ENCODE assay signal across 18 cellular contexts in genomic region chr22:30399718-30400117, GRCh38. TPM values are rescaled to one million over a fixed set of nuclear protein-coding genes. Genes with fewer than 3 reads are reported as not detected.
DNase-seq lines count a peak whose midpoint lies in the region; ATAC-seq, FAIRE-seq and TF ChIP-seq lines count a peak whose summit lies in the region.
"Had no signal": no experiment of that assay in that cellular context is flagged by ENCODE, and none has a peak within 500 bp of the region (broad histone marks: within the 10 kb centered on the region; RNA-seq: fewer than 3 reads in every experiment).

No MANE protein-coding gene starts in this region.

- H3K27ac Mint-ChIP-seq in astrocyte (ENCODE audit: unreplicated experiment), result no peak overlapping the region
- H3K27ac Mint-ChIP-seq in naive thymus-derived CD8-positive, alpha-beta T cell, result peak overlapping the region in 8 of 10 donors; percentile 21 to 96 (median 76)
- no peak overlapping the region for H3K27ac Mint-ChIP-seq in activated CD4-positive, alpha-beta memory T cell treated with anti-CD3 and anti-CD28 coated beads, Interleukin-2, amount 10 ng/mL, durations not matched to agents 7 days and 5 days
- H3K27ac Mint-ChIP-seq in activated naive CD4-positive, alpha-beta T cell treated with anti-CD3 and anti-CD28 coated beads for 36 hours, result no peak overlapping the region

- H3K27me3 ChIP-seq in ACC112 (ENCODE audit: insufficient read depth, low read length) (no peaks in the 10 kb centered on the region), astrocyte (ENCODE audit: insufficient read depth, low read length) (no peaks in the 10 kb centered on the region)

- no peak for FAIRE-seq in astrocyte (lab: Jason Lieb, UNC)
- FAIRE-seq: GM12878, GM19239 had no signal

- H4K20me1 ChIP-seq in astrocyte (ENCODE audit: insufficient read depth, low read length), result peaks cover 59% of the 10 kb centered on the region

- H3K4me1 ChIP-seq in ACC112 (ENCODE audit: control insufficient read depth, insufficient read depth, low read length, unreplicated experiment) (peaks cover 22% of the 10 kb centered on the region), astrocyte (ENCODE audit: insufficient read depth, low read length) (peaks cover 21% of the 10 kb centered on the region)

- H3K36me3 ChIP-seq in ACC112 (ENCODE audit: insufficient read depth, low read length), result no peaks in the 10 kb centered on the region
- H3K36me3 ChIP-seq in astrocyte (ENCODE audit: insufficient read depth, low read length), result peaks cover 3% of the 10 kb centered on the region
- H3K36me3 ChIP-seq: HAP-1 had no signal

- H3K79me2 ChIP-seq in ACC112 (ENCODE audit: control insufficient read depth, insufficient read depth, low read length, unreplicated experiment) (peaks cover 50% of the 10 kb centered on the region), astrocyte (ENCODE audit: insufficient read depth, low read length) (peaks cover 72% of the 10 kb centered on the region)

- no peaks in the 10 kb centered on the region for H3K9me3 Mint-ChIP-seq in astrocyte (ENCODE audit: unreplicated experiment)
- no peaks in the 10 kb centered on the region for H3K9me3 Mint-ChIP-seq in naive thymus-derived CD8-positive, alpha-beta T cell
- H3K9me3 Mint-ChIP-seq in activated CD4-positive, alpha-beta memory T cell treated with anti-CD3 and anti-CD28 coated beads, Interleukin-2, amount 10 ng/mL, durations not matched to agents 7 days and 5 days, result no peaks in the 10 kb centered on the region
- no peaks in the 10 kb centered on the region for H3K9me3 Mint-ChIP-seq in activated naive CD4-positive, alpha-beta T cell treated with anti-CD3 and anti-CD28 coated beads for 36 hours

- H2AFZ ChIP-seq in ACC112 (ENCODE audit: low read length, unreplicated experiment) (no peak overlapping the region), astrocyte (ENCODE audit: low read depth, low read length) (no peak overlapping the region)

- H3K4me3 ChIP-seq in ACC112 (ENCODE audit: low read depth, low read length) (0 out of 2 replicates have a peak overlapping the region, but pooled peaks have one; percentile 45), astrocyte (ENCODE audit: insufficient read depth, low read depth, low read length) (no peak overlapping the region), fibroblast of mammary gland (ENCODE audit: control insufficient read depth, low read depth, low read length) (peak overlapping the region; percentile 19)
- H3K4me3 ChIP-seq: GM12878, HAP-1 had no signal

- TF ChIP-seq CTCF in astrocyte (IDR thresholded peaks at IDR 0.05; ENCODE audit: insufficient read depth, low read depth, low read length) (no peak), fibroblast of mammary gland (conservative IDR thresholded peaks at IDR 0.05; ENCODE audit: control insufficient read depth, insufficient read depth, low read depth, low read length) (no peak)

- H3K27me3 Mint-ChIP-seq in astrocyte (ENCODE audit: low read depth, unreplicated experiment), result peaks cover 6% of the 10 kb centered on the region
- peaks cover 0 to 6% (median 0%) of the 10 kb centered on the region in 5 donors for H3K27me3 Mint-ChIP-seq in naive thymus-derived CD8-positive, alpha-beta T cell
- H3K27me3 Mint-ChIP-seq in activated CD4-positive, alpha-beta memory T cell treated with anti-CD3 and anti-CD28 coated beads, Interleukin-2, amount 10 ng/mL, durations not matched to agents 7 days and 5 days, result peaks cover 4% of the 10 kb centered on the region
- H3K27me3 Mint-ChIP-seq in activated naive CD4-positive, alpha-beta T cell treated with anti-CD3 and anti-CD28 coated beads for 36 hours (ENCODE audit: low read depth), result no peaks in the 10 kb centered on the region

- H3K4me2 ChIP-seq in astrocyte (ENCODE audit: low read length), result peak overlapping the region; percentile 100

- in situ Hi-C loops in ACHN (cut with HindIII; ENCODE audit: low pct_ligation_motif_present, low pct_unique_long_range_greater_than_20kb, low sequenced_read_pairs), result no loop called here

- H3K4me3 Mint-ChIP-seq in astrocyte (ENCODE audit: unreplicated experiment), result no peak overlapping the region
- H3K4me3 Mint-ChIP-seq in naive thymus-derived CD8-positive, alpha-beta T cell, result peak overlapping the region in 4 of 10 donors; percentile 2 to 87 (median 22)
- H3K4me3 Mint-ChIP-seq in activated CD4-positive, alpha-beta memory T cell treated with anti-CD3 and anti-CD28 coated beads, Interleukin-2, amount 10 ng/mL, durations not matched to agents 7 days and 5 days, result no peak overlapping the region
- no peak overlapping the region for H3K4me3 Mint-ChIP-seq in activated naive CD4-positive, alpha-beta T cell treated with anti-CD3 and anti-CD28 coated beads for 36 hours

- CTCF ChIA-PET in activated CD4-positive, alpha-beta memory T cell treated with anti-CD3 and anti-CD28 coated beads, Interleukin-2, amount 10 ng/mL, durations not matched to agents 7 days and 5 days (lab: Charles Lee), result no interaction called here
- CTCF ChIA-PET in activated naive CD4-positive, alpha-beta T cell treated with anti-CD3 and anti-CD28 coated beads for 36 hours (lab: Charles Lee), result interaction anchor here (0.9 to 4.2 kb wide), 3 partner anchors 18 to 112 kb away, joined by 3 to 43 read pairs (median 11); partner anchors contain the start of gene MTFP1

- peaks cover 10% of the 10 kb centered on the region for H3K36me3 Mint-ChIP-seq in astrocyte (ENCODE audit: low read depth, unreplicated experiment)
- H3K36me3 Mint-ChIP-seq in naive thymus-derived CD8-positive, alpha-beta T cell, result peaks cover 0 to 17% (median 3%) of the 10 kb centered on the region in 3 donors
- H3K36me3 Mint-ChIP-seq in activated CD4-positive, alpha-beta memory T cell treated with anti-CD3 and anti-CD28 coated beads, Interleukin-2, amount 10 ng/mL, durations not matched to agents 7 days and 5 days (ENCODE audit: low read depth), result peaks cover 6% of the 10 kb centered on the region
- H3K36me3 Mint-ChIP-seq in activated naive CD4-positive, alpha-beta T cell treated with anti-CD3 and anti-CD28 coated beads for 36 hours (ENCODE audit: low read depth), result no peaks in the 10 kb centered on the region

- peaks cover 17% of the 10 kb centered on the region for H3K4me1 Mint-ChIP-seq in astrocyte (ENCODE audit: low read depth, unreplicated experiment)
- H3K4me1 Mint-ChIP-seq in naive thymus-derived CD8-positive, alpha-beta T cell, result peaks cover 25 to 46% (median 39%) of the 10 kb centered on the region in 4 donors
- peaks cover 32% of the 10 kb centered on the region for H3K4me1 Mint-ChIP-seq in activated CD4-positive, alpha-beta memory T cell treated with anti-CD3 and anti-CD28 coated beads, Interleukin-2, amount 10 ng/mL, durations not matched to agents 7 days and 5 days
- peaks cover 32% of the 10 kb centered on the region for H3K4me1 Mint-ChIP-seq in activated naive CD4-positive, alpha-beta T cell treated with anti-CD3 and anti-CD28 coated beads for 36 hours (ENCODE audit: low read depth)

- ATAC-seq in naive thymus-derived CD8-positive, alpha-beta T cell, result no peak
- ATAC-seq: GM12878 had no signal

- H3K27ac ChIP-seq in ACC112 (ENCODE audit: low read depth, low read length) (no peak overlapping the region), astrocyte (ENCODE audit: low read depth, low read length) (no peak overlapping the region)
- H3K27ac ChIP-seq: 22Rv1 had no signal

- intact Hi-C loops in activated naive CD4-positive, alpha-beta T cell treated with anti-CD3 and anti-CD28 coated beads for 36 hours (cut with micrococcal nuclease), result no loop called here

- DNase-seq in astrocyte (ENCODE audit: low read depth) (no peak), fibroblast of mammary gland (ENCODE audit: low read depth) (no peak), ACHN (no peak)
- no peak for DNase-seq in naive thymus-derived CD8-positive, alpha-beta T cell
- DNase-seq in activated CD4-positive, alpha-beta memory T cell treated with anti-CD3 and anti-CD28 coated beads, Interleukin-2, amount 10 ng/mL, durations not matched to agents 7 days and 5 days, result no peak
- no peak for DNase-seq in stimulated activated CD4-positive, alpha-beta T cell treated with anti-CD3 and anti-CD28 coated beads, Interleukin-1b, Interleukin-23, amount 100 ng/mL, for 48 hours
- no peak for DNase-seq in activated naive CD4-positive, alpha-beta T cell treated with anti-CD3 and anti-CD28 coated beads for 36 hours
- DNase-seq: COR-L47, DMS53, MV-4-11, NCI-H1417 treated with DMSO at 0.1 percent for 48 hours, NCI-H2029, NCI-H510A treated with DMSO at 0.1 percent for 48 hours had no signal

- no peak overlapping the region for H3K9ac ChIP-seq in astrocyte (ENCODE audit: low read length)

- POLR2A ChIA-PET in naive thymus-derived CD8-positive, alpha-beta T cell (lab: Charles Lee), result interaction anchor here (1.5 to 5.8 kb wide), 2 partner anchors 24 to 111 kb away, joined by 4 to 118 read pairs; partner anchors contain the start of genes CASTOR1 and MTFP1
- POLR2A ChIA-PET in activated CD4-positive, alpha-beta memory T cell treated with anti-CD3 and anti-CD28 coated beads, Interleukin-2, amount 10 ng/mL, durations not matched to agents 7 days and 5 days (lab: Charles Lee), result interaction anchor here (12.2 kb wide), 1 partner anchor 25 kb away, joined by 115 read pairs; the partner anchor contains the start of gene MTFP1

- H3K9me3 ChIP-seq in astrocyte (ENCODE audit: insufficient read depth, low read depth, low read length), result no peaks in the 10 kb centered on the region
- H3K9me3 ChIP-seq: HAP-1 had no signal

RNA-seq across cellular contexts. Expression of gene SEC14L2, which starts 2.9 kb away (rescaled TPM):
- 14.5 and 19.5 TPM in 2 replicates for total RNA-seq in astrocyte
- total RNA-seq in naive thymus-derived CD8-positive, alpha-beta T cell, result 10 to 100 TPM; 17.8 to 19.9 TPM
- 10 to 100 TPM; 16.8 to 25.9 (median 22.5) TPM for polyA plus RNA-seq in naive thymus-derived CD8-positive, alpha-beta T cell
- 1 to 10 TPM; 5.6 to 7.4 TPM for total RNA-seq in activated CD4-positive, alpha-beta memory T cell treated with anti-CD3 and anti-CD28 coated beads, Interleukin-2, amount 10 ng/mL, durations not matched to agents 7 days and 5 days
- 1 to 10 TPM; 8.2 to 8.8 TPM for total RNA-seq in activated naive CD4-positive, alpha-beta T cell treated with anti-CD3 and anti-CD28 coated beads for 36 hours

RNA-seq across cellular contexts. Expression of gene RNF215, which starts 12.5 kb away (rescaled TPM):
- 24.5 and 28.5 TPM in 2 replicates for total RNA-seq in astrocyte
- 1 to 10 TPM; 5.6 to 6.2 TPM for total RNA-seq in naive thymus-derived CD8-positive, alpha-beta T cell
- polyA plus RNA-seq in naive thymus-derived CD8-positive, alpha-beta T cell, result under 1 TPM; 0.14 to 0.44 (median 0.39) TPM
- total RNA-seq in activated CD4-positive, alpha-beta memory T cell treated with anti-CD3 and anti-CD28 coated beads, Interleukin-2, amount 10 ng/mL, durations not matched to agents 7 days and 5 days, result 10 to 100 TPM; 12.2 to 13.3 TPM
- total RNA-seq in activated naive CD4-positive, alpha-beta T cell treated with anti-CD3 and anti-CD28 coated beads for 36 hours, result 1 to 10 TPM; 2.8 to 3.9 TPM

RNA-seq across cellular contexts. Expression of gene MTFP1, which starts 25.9 kb away (rescaled TPM):
- 10.6 and 13.0 TPM in 2 replicates for total RNA-seq in astrocyte
- total RNA-seq in naive thymus-derived CD8-positive, alpha-beta T cell, result 10 to 100 TPM; 15.8 to 18.0 TPM
- polyA plus RNA-seq in naive thymus-derived CD8-positive, alpha-beta T cell, result 10 to 100 TPM; 42.3 to 53.5 (median 50.0) TPM
- 10 to 100 TPM; 49.5 to 52.1 TPM for total RNA-seq in activated CD4-positive, alpha-beta memory T cell treated with anti-CD3 and anti-CD28 coated beads, Interleukin-2, amount 10 ng/mL, durations not matched to agents 7 days and 5 days
- total RNA-seq in activated naive CD4-positive, alpha-beta T cell treated with anti-CD3 and anti-CD28 coated beads for 36 hours, result 10 to 100 TPM; 36.6 to 37.1 TPM

RNA-seq across cellular contexts. Expression of gene CCDC157, which starts 42.9 kb away (rescaled TPM):
- total RNA-seq in astrocyte, result 2.9 and 3.2 TPM in 2 replicates
- total RNA-seq in naive thymus-derived CD8-positive, alpha-beta T cell, result 1 to 10 TPM; 2.8 to 4.1 TPM
- 1 to 10 TPM in 2 of 3 donors, under 1 TPM in 1; 0.66 to 2.5 (median 1.1) TPM for polyA plus RNA-seq in naive thymus-derived CD8-positive, alpha-beta T cell
- total RNA-seq in activated CD4-positive, alpha-beta memory T cell treated with anti-CD3 and anti-CD28 coated beads, Interleukin-2, amount 10 ng/mL, durations not matched to agents 7 days and 5 days, result 1 to 10 TPM; 3.2 to 3.6 TPM
- total RNA-seq in activated naive CD4-positive, alpha-beta T cell treated with anti-CD3 and anti-CD28 coated beads for 36 hours, result 1 to 10 TPM; 1.1 to 1.5 TPM

RNA-seq across cellular contexts. Expression of gene SF3A1, which starts 43.0 kb away (rescaled TPM):
- 134 and 139 TPM in 2 replicates for total RNA-seq in astrocyte
- total RNA-seq in naive thymus-derived CD8-positive, alpha-beta T cell, result 100 to 1,000 TPM; 313 to 314 TPM
- polyA plus RNA-seq in naive thymus-derived CD8-positive, alpha-beta T cell, result 100 to 1,000 TPM in 1 of 3 donors, 10 to 100 TPM in 2; 66.5 to 119 (median 99.8) TPM
- total RNA-seq in activated CD4-positive, alpha-beta memory T cell treated with anti-CD3 and anti-CD28 coated beads, Interleukin-2, amount 10 ng/mL, durations not matched to agents 7 days and 5 days, result 100 to 1,000 TPM; 225 to 226 TPM
- total RNA-seq in activated naive CD4-positive, alpha-beta T cell treated with anti-CD3 and anti-CD28 coated beads for 36 hours, result 100 to 1,000 TPM; 274 to 276 TPM

Comparison
In these comparisons a context has a peak if more than half of its experiments do, and no peak if none do; other contexts are left out.
1. H3K27ac Mint-ChIP-seq: peak in naive thymus-derived CD8-positive, alpha-beta T cell (8 of 10); none in astrocyte (single experiment), activated CD4-positive, alpha-beta memory T cell treated with anti-CD3 and anti-CD28 coated beads, Interleukin-2, amount 10 ng/mL, durations not matched to agents 7 days and 5 days (single experiment) and activated naive CD4-positive, alpha-beta T cell treated with anti-CD3 and anti-CD28 coated beads for 36 hours (single experiment).